In genomic region chr17:31427684-31428083, GRCh38 we compare ENCODE assay signal across 17 cellular contexts. TPM values are rescaled to one million over a fixed set of nuclear protein-coding genes. Genes with fewer than 3 reads are reported as not detected.
DNase-seq lines count a peak whose midpoint lies in the region; ATAC-seq, FAIRE-seq and TF ChIP-seq lines count a peak whose summit lies in the region.
"Had no signal": no experiment of that assay in that cellular context is flagged by ENCODE, and none has a peak within 500 bp of the region (broad histone marks: within the 10 kb centered on the region; RNA-seq: fewer than 3 reads in every experiment).

No MANE protein-coding gene starts in this region.

- CTCF ChIA-PET in HepG2 (lab: Yijun Ruan, JAX; ENCODE audit: low intra/inter-chr PET ratio, low total read pairs) = no interaction called here

- POLR2A ChIA-PET in HepG2 (lab: Yijun Ruan, JAX) = no interaction called here

- no peak for TF ChIP-seq POLR2A in HepG2 (IDR thresholded peaks at IDR 0.05; ENCODE audit: insufficient read depth in 1 of 2, low read depth in 2 of 2, low read length in 2 of 2)

- ATAC-seq in DND-41 (ENCODE audit: insufficient read depth, low read depth) (no peak), HepG2 (no peak)

- intact Hi-C loops in HepG2 (cut with micrococcal nuclease; ENCODE audit: unreplicated experiment) = no loop called here

- H3K4me1 ChIP-seq in BLaER1 treated with 17β-estradiol and CSF1 and Interleukin-3, amounts not matched to agents 10 nM and 100 nM = peaks cover 1 to 69% (median 56%) of the 10 kb centered on the region in 10 experiments
- H3K4me1 ChIP-seq in DND-41 (ENCODE audit: insufficient read depth, low read length) (no peaks in the 10 kb centered on the region), HepG2 (ENCODE audit: insufficient read depth, low read length) (peaks cover 47% of the 10 kb centered on the region)

- H2AFZ ChIP-seq in DND-41 (ENCODE audit: low read depth, low read length) (no peak overlapping the region), HepG2 (ENCODE audit: low read length) (no peak overlapping the region)

- no TSS peak for BruUV-seq in HepG2 (replicated peaks; lab: Mats Ljungman, UMichigan)

- peak; percentile 20 for TF ChIP-seq CTCF in DND-41 (IDR thresholded peaks at IDR 0.05; ENCODE audit: borderline replicate concordance, extremely low read depth, low read length, poor library complexity, severe bottlenecking)
- no peak for TF ChIP-seq CTCF in WERI-Rb-1 (IDR thresholded peaks at IDR 0.05; ENCODE audit: low read depth, low read length)
- TF ChIP-seq CTCF in HepG2 (CRISPR knock-in tag; IDR thresholded peaks at IDR 0.05) = no peak

- peak overlapping the region in 2 of 11 experiments; percentile 38 to 41; a peak in 2 of 22 replicates for H3K9ac ChIP-seq in BLaER1 treated with 17β-estradiol and CSF1 and Interleukin-3, amounts not matched to agents 10 nM and 100 nM
- H3K9ac ChIP-seq in DND-41 (ENCODE audit: low read depth, low read length) (no peak overlapping the region), HepG2 (ENCODE audit: insufficient read depth, low read depth, low read length) (no peak overlapping the region)
- H3K9ac ChIP-seq: KMS-11 had no signal

- no peak for DNase-seq in DND-41
- DNase-seq in WERI-Rb-1 = no peak
- no peak for DNase-seq in HepG2 (ENCODE audit: low spot score)
- DNase-seq in stimulated activated CD4-positive, alpha-beta T cell treated with anti-CD3 and anti-CD28 coated beads, Interleukin-4, amount 100 ng/mL, for 1 hour = no peak
- no peak for DNase-seq in NCI-H345 (lab: John Stamatoyannopoulos, UW)
- no peak for DNase-seq in stimulated activated naive CD4-positive, alpha-beta T cell treated with Interleukin-2 at 50 U/mL for 16 hours (lab: John Stamatoyannopoulos, UW)
- no peak for DNase-seq in NCI-H524 (lab: John Stamatoyannopoulos, UW)
- DNase-seq: BE2C; CD8-positive, alpha-beta memory T cell; NCI-H1417; NCI-H2029 treated with DMSO at 0.1 percent for 48 hours; NCI-H510A treated with DMSO at 0.1 percent for 48 hours; NK-92 treated with Interleukin-12 subunit alpha and Interleukin-12 subunit beta, amount 100 ng/mL, for 24 hours; OCI-M1 had no signal

- TF ChIP-seq EP300 in HepG2 (IDR thresholded peaks at IDR 0.05; ENCODE audit: low read depth in 2 of 2, low read length in 2 of 2) (no peak), HepG2 (CRISPR knock-in tag; IDR thresholded peaks at IDR 0.05; ENCODE audit: borderline replicate concordance) (no peak)

- no peak for FAIRE-seq in HepG2 (lab: Jason Lieb, UNC)
- FAIRE-seq: H54 had no signal

- no peaks in the 10 kb centered on the region for H3K36me3 ChIP-seq in BLaER1 treated with 17β-estradiol and CSF1 and Interleukin-3, amounts not matched to agents 10 nM and 100 nM
- H3K36me3 ChIP-seq in DND-41 (ENCODE audit: insufficient read depth, low read length) (no peaks in the 10 kb centered on the region), WERI-Rb-1 (no peaks in the 10 kb centered on the region; the same call in 1 of the 2 replicates), HepG2 (replicated peaks in 1 of 2; ENCODE audit: control insufficient read depth in 1 of 2, insufficient read depth in 2 of 2, low read length in 2 of 2) (no peaks in the 10 kb centered on the region)
- H3K36me3 ChIP-seq: BE2C had no signal

- H3K27me3 ChIP-seq in BLaER1 treated with 17β-estradiol and CSF1 and Interleukin-3, amounts not matched to agents 10 nM and 100 nM = no peaks in the 10 kb centered on the region
- peaks cover 3% of the 10 kb centered on the region for H3K27me3 ChIP-seq in DND-41 (ENCODE audit: insufficient read depth, low read length, poor library complexity)
- H3K27me3 ChIP-seq in WERI-Rb-1 (ENCODE audit: insufficient read depth, low read depth, severe bottlenecking) = no peaks in the 10 kb centered on the region
- H3K27me3 ChIP-seq in HepG2 (ENCODE audit: control insufficient read depth in 1 of 2, insufficient read depth in 2 of 2, low read length in 2 of 2) = peaks cover 0 to 13% of the 10 kb centered on the region in 2 experiments; a peak in 3 of 5 replicates
- H3K27me3 ChIP-seq: BE2C had no signal

- H3K79me2 ChIP-seq in DND-41 (ENCODE audit: insufficient read depth, low read length) (no peaks in the 10 kb centered on the region), HepG2 (ENCODE audit: insufficient read depth, low read length) (no peaks in the 10 kb centered on the region)

- WGBS in HepG2 (ENCODE audit: low lambda C conversion rate) = no CpG with 5 or more reads among the region's 4 CpGs

- no peak for TF ChIP-seq RAD21 in HepG2 (CRISPR knock-in tag; IDR thresholded peaks at IDR 0.05)

- H3K4me3 ChIP-seq in BLaER1 treated with 17β-estradiol and CSF1 and Interleukin-3, amounts not matched to agents 10 nM and 100 nM = no peak overlapping the region
- H3K4me3 ChIP-seq in DND-41 (ENCODE audit: low read depth in 1 of 2, low read length in 2 of 2) (no peak overlapping the region), WERI-Rb-1 (ENCODE audit: low read depth, low read length) (no peak overlapping the region), HepG2 (replicated peaks in 1 of 3; ENCODE audit: insufficient read depth in 1 of 3, low read depth in 2 of 3, low read length in 3 of 3) (no peak overlapping the region)

- no peaks in the 10 kb centered on the region; a peak in 1 of 22 replicates for H4K20me1 ChIP-seq in BLaER1 treated with 17β-estradiol and CSF1 and Interleukin-3, amounts not matched to agents 10 nM and 100 nM
- H4K20me1 ChIP-seq in DND-41 (ENCODE audit: insufficient read depth, low read length) (no peaks in the 10 kb centered on the region), HepG2 (ENCODE audit: insufficient read depth, low read length) (no peaks in the 10 kb centered on the region)

- peak overlapping the region in 9 of 11 experiments; percentile 41 to 87 (median 72); a peak in 18 of 22 replicates for H3K4me2 ChIP-seq in BLaER1 treated with 17β-estradiol and CSF1 and Interleukin-3, amounts not matched to agents 10 nM and 100 nM
- no peak overlapping the region for H3K4me2 ChIP-seq in DND-41 (ENCODE audit: insufficient read depth, low read length)
- H3K4me2 ChIP-seq in HepG2 (ENCODE audit: low read depth, low read length) = no peak overlapping the region
- H3K4me2 ChIP-seq: KMS-11 had no signal

- peaks cover 8 to 14% (median 9%) of the 10 kb centered on the region in 11 experiments; a peak in 21 of 22 replicates for H3K9me3 ChIP-seq in BLaER1 treated with 17β-estradiol and CSF1 and Interleukin-3, amounts not matched to agents 10 nM and 100 nM (replicated peaks in 1 of 11)
- H3K9me3 ChIP-seq in DND-41 (ENCODE audit: insufficient read depth, low read length, severe bottlenecking) = no peaks in the 10 kb centered on the region
- no peaks in the 10 kb centered on the region for H3K9me3 ChIP-seq in WERI-Rb-1 (ENCODE audit: severe bottlenecking)
- H3K9me3 ChIP-seq in HepG2 (ENCODE audit: low read length) = no peaks in the 10 kb centered on the region
- H3K9me3 ChIP-seq: BE2C had no signal

- 0 out of 22 replicates have a peak overlapping the region, but pooled peaks of 1 of the 11 experiments have one; percentile 15 for H3K27ac ChIP-seq in BLaER1 treated with 17β-estradiol and CSF1 and Interleukin-3, amounts not matched to agents 10 nM and 100 nM
- H3K27ac ChIP-seq in DND-41 (ENCODE audit: low read length) (no peak overlapping the region), WERI-Rb-1 (peak overlapping the region; percentile 95; the same call in 1 of the 2 replicates), HepG2 (ENCODE audit: extremely low read length, insufficient read depth, low read length) (no peak overlapping the region)
- H3K27ac ChIP-seq: KMS-11 had no signal

- in situ Hi-C loops in HepG2 (cut with HindIII; ENCODE audit: extremely low pct_ligation_motif_present, low pct_unique_long_range_greater_than_20kb) = no loop called here

TF ChIP-seq in HepG2, 621 proteins besides CTCF, POLR2A, EP300 and RAD21:
- TF ChIP-seq ATF5 (CRISPR knock-in tag; IDR thresholded peaks at IDR 0.05; ENCODE audit: low read depth) (no peak), HNRNPL (IDR thresholded peaks at IDR 0.05; ENCODE audit: low read depth, low read length) (peak; percentile 55; the same call in 1 of the 2 replicates)
TF ChIP-seq in HepG2: peak in this region for 1.

RNA-seq across cellular contexts. Expression of gene RAB11FIP4, which starts 36.2 kb away (rescaled TPM):
- total RNA-seq in HepG2 (2016; rRNA removed; fragmentation: Illumina TruSeq; extraction: Trizol) = 89.3 and 97.5 TPM in 2 replicates
- 15.7 and 17.7 TPM in 2 replicates for total RNA-seq in HepG2 (2016; cell fraction: cytosol; rRNA removed; fragmentation: Illumina TruSeq; extraction: Trizol; ENCODE audit: low read depth)
- total RNA-seq in HepG2 (2016; cell fraction: insoluble cytoplasmic fraction; rRNA removed; fragmentation: Illumina TruSeq; extraction: Trizol) = 82.8 and 83.9 TPM in 2 replicates
- 46.0 and 48.9 TPM in 2 replicates for total RNA-seq in HepG2 (2016; cell fraction: membrane; rRNA removed; fragmentation: Illumina TruSeq; extraction: Trizol)
- total RNA-seq in HepG2 (2016; cell fraction: nucleus; rRNA removed; fragmentation: Illumina TruSeq; extraction: Trizol) = 51.3 and 59.0 TPM in 2 replicates
- 28.0 and 31.2 TPM in 2 replicates for polyA plus RNA-seq in HepG2 (2011; rRNA removed)
- 25.5 and 31.3 TPM in 2 replicates for polyA plus RNA-seq in HepG2 (2011; cell fraction: cytosol; rRNA removed)
- polyA plus RNA-seq in HepG2 (2011; cell fraction: nucleus; rRNA removed) = 29.4 and 36.0 TPM in 2 replicates
- polyA plus RNA-seq in HepG2 (2012) = 23.1 and 41.4 TPM in 2 replicates
- 7.9 and 9.3 TPM in 2 replicates for polyA plus RNA-seq in HepG2 (2016; cell fraction: cytosol; fragmentation: Illumina TruSeq; extraction: Trizol; ENCODE audit: low read depth)
- polyA plus RNA-seq in HepG2 (2016; cell fraction: insoluble cytoplasmic fraction; fragmentation: Illumina TruSeq; extraction: Trizol; ENCODE audit: low read depth) = 69.1 and 77.3 TPM in 2 replicates
- polyA plus RNA-seq in HepG2 (2016; cell fraction: membrane; fragmentation: Illumina TruSeq; extraction: Trizol; ENCODE audit: low read depth) = 22.4 and 25.9 TPM in 2 replicates
- polyA plus RNA-seq in HepG2 (2016; cell fraction: nucleus; fragmentation: Illumina TruSeq; extraction: Trizol; ENCODE audit: insufficient read depth, low read depth) = 62.4 and 65.5 TPM in 2 replicates
- 2.3 and 38.5 TPM in 2 replicates for polyA minus RNA-seq in HepG2 (2011; rRNA and poly(A)+ RNA removed; ENCODE audit: low replicate concordance)
- 25.4 and 28.4 TPM in 2 replicates for polyA minus RNA-seq in HepG2 (2011; cell fraction: cytosol; rRNA and poly(A)+ RNA removed)
- polyA minus RNA-seq in HepG2 (2011; cell fraction: nucleus; rRNA and poly(A)+ RNA removed) = 25.7 and 25.9 TPM in 2 replicates

Comparison
In these comparisons a context has a peak if more than half of its experiments do, and no peak if none do; other contexts are left out.
1. H3K4me2 ChIP-seq: peak in BLaER1 treated with 17β-estradiol and CSF1 and Interleukin-3, amounts not matched to agents 10 nM and 100 nM (9 of 11); none in DND-41 (single experiment) and HepG2 (single experiment).